ENCODE assay signal across 8 cellular contexts in the genomic region with DNA sequence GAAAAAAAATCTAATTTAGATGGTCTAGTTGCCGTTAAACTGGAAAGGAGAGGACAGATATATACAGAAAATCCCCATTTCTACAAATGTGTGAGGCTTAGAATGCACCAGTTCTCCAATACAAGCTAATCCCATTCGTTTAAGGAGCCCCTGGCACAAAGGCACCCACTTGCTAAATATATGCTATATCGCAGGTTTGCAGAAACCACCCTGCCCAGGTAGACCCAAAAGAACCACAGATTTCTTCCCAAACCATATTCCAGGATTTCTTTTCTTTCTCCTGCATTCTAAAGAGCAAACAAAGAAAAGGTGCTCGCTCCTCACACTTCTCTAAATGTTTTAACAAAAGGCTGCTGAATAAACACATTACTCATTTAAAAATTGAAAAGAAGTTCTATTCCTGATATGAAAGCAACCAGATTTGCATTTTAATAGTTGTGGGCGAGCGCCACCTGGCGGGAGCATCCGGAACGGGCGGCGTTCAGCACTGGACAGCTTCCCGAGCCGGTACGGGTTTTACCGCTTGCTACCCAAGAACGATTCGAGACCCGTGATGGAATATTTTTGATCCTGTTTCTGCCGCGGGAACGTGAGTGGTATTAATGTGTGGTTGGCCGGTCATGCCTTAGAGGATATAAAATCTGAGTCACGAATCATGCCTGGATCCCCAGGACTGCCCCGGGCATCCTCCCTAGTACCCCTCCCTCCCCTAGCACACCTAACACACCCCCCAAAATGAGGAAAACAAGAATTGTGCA. TPM values are rescaled to one million over a fixed set of nuclear protein-coding genes. Genes with fewer than 3 reads are reported as not detected.
DNase-seq lines count a peak whose midpoint lies in the region; ATAC-seq, FAIRE-seq and TF ChIP-seq lines count a peak whose summit lies in the region.

No MANE protein-coding gene starts in this region.

- peak; percentile 96 for FAIRE-seq in islet of Langerhans (lab: Jason Lieb, UNC)

- H3K36me3 ChIP-seq in WERI-Rb-1 = no peaks in the 10 kb centered on the region

- peaks cover 47% of the 10 kb centered on the region for H3K27me3 ChIP-seq in WERI-Rb-1 (ENCODE audit: insufficient read depth, low read depth, severe bottlenecking)

- no peak for ATAC-seq in GM18868 (IDR thresholded peaks at IDR 0.05; ENCODE audit: unreplicated experiment)

- H3K27ac ChIP-seq in WERI-Rb-1 (no peak overlapping the region), caudate nucleus (ENCODE audit: low read depth, low read length) (no peak overlapping the region)

- peak; percentile 47 for DNase-seq in A172 (ENCODE audit: low spot score)
- DNase-seq in NCI-H146 treated with DMSO at 0.1 percent for 48 hours (lab: John Stamatoyannopoulos, UW; ENCODE audit: unreplicated experiment) = peak; percentile 5
- DNase-seq in WERI-Rb-1 = peak; percentile 70
- DNase-seq in caudate nucleus (lab: John Stamatoyannopoulos, UW) = peak in 54 of 61 donors; percentile 7 to 86 (median 58)
- peak; percentile 11 to 41 (median 28) for DNase-seq in stimulated activated CD4-positive, alpha-beta T cell treated with anti-CD3 and anti-CD28 coated beads, Interleukin-1b, Interleukin-23, amount 100 ng/mL, for 24 hours (ENCODE audit: low read depth in 4 of 4, low spot score in 1 of 4)

- H3K9me3 ChIP-seq in WERI-Rb-1 (ENCODE audit: severe bottlenecking) = no peaks in the 10 kb centered on the region

- TF ChIP-seq CTCF in GM12873 (IDR thresholded peaks at IDR 0.05; ENCODE audit: insufficient read depth, low read depth, low read length, missing control alignments) = peak; percentile 90
- peak; percentile 75 for TF ChIP-seq CTCF in WERI-Rb-1 (IDR thresholded peaks at IDR 0.05; ENCODE audit: low read depth, low read length)

- no peak overlapping the region for H3K4me3 ChIP-seq in WERI-Rb-1 (ENCODE audit: low read depth, low read length)

RNA-seq across cellular contexts. Expression of gene PTPRT, which starts 2.1 kb away (rescaled TPM):
- not detected in 2 replicates for total RNA-seq in A172 (2014; rRNA removed; shearing (Covaris generic))

Comparison
In these comparisons a context has a peak if more than half of its experiments do, and no peak if none do; other contexts are left out.
1. DNase-seq: peak in every context shown above with its lines; median percentile 70 in WERI-Rb-1; 58 in caudate nucleus; 47 in A172; 28 in stimulated activated CD4-positive, alpha-beta T cell treated with anti-CD3 and anti-CD28 coated beads, Interleukin-1b, Interleukin-23, amount 100 ng/mL, for 24 hours; 5 in NCI-H146 treated with DMSO at 0.1 percent for 48 hours.